In the genomic region with DNA sequence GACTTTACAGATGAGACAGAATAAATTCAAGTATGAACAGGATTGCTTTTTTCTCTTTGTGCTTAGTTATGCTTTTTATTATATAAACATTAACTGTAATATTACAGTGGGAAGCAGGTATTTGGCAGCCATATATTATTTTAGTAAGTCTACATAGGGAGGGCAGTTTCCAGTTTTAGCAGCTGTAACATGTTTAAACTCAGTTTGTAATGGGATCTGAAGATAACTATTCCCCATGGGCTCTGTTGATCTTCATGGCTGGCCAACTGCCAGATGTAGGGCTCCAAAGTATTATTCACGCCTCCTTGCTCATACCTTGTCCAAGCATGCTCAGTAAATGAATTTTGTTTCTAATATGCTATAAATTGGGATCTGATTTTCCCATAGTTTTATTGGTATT, we compare ENCODE assay signal across 8 cellular contexts.
A peak's percentile ranks its signal among the peaks of the same experiment; 100 is the strongest.
DNase-seq lines count a peak whose midpoint lies in the region; ATAC-seq and TF ChIP-seq lines count a peak whose summit lies in the region.

No MANE protein-coding gene starts in this region.

- peak overlapping the region; percentile 52 for H3K4me3 Mint-ChIP-seq in activated CD4-positive, alpha-beta T cell treated with anti-CD3 and anti-CD28 coated beads for 36 hours

- H3K4me3 ChIP-seq in fibroblast of the aortic adventitia (ENCODE audit: low read depth, low read length), result no peak overlapping the region

- peaks cover 3% of the 10 kb centered on the region for H3K9me3 Mint-ChIP-seq in activated CD4-positive, alpha-beta T cell treated with anti-CD3 and anti-CD28 coated beads for 36 hours (ENCODE audit: low read depth)

- H3K27me3 Mint-ChIP-seq in activated CD4-positive, alpha-beta T cell treated with anti-CD3 and anti-CD28 coated beads for 36 hours, result no peaks in the 10 kb centered on the region

- in situ Hi-C loops in SK-MEL-5 (cut with HindIII; ENCODE audit: low pct_unique_long_range_greater_than_20kb, low sequenced_read_pairs), result no loop called here

- no peak for ATAC-seq in activated CD4-positive, alpha-beta T cell treated with anti-CD3 and anti-CD28 coated beads for 36 hours
- peak; percentile 37 for ATAC-seq in sciatic nerve
- no peak for ATAC-seq in HG02884 (IDR thresholded peaks at IDR 0.05; ENCODE audit: unreplicated experiment)
- ATAC-seq in GM18498 (IDR thresholded peaks at IDR 0.05; ENCODE audit: unreplicated experiment), result no peak

- no peak for DNase-seq in activated CD4-positive, alpha-beta T cell treated with anti-CD3 and anti-CD28 coated beads for 36 hours
- DNase-seq in activated CD4-positive, alpha-beta T cell treated with anti-CD3 and anti-CD28 coated beads for 4 hours, result no peak
- DNase-seq in SK-MEL-5 (ENCODE audit: low read depth, low spot score), result peak; percentile 23
- peak; percentile 97 for DNase-seq in fibroblast of the aortic adventitia (ENCODE audit: low read depth)
- no peak for DNase-seq in sciatic nerve (ENCODE audit: low spot score)
- DNase-seq in GM10248 (ENCODE audit: extremely low spot score), result no peak

- CTCF ChIA-PET in activated CD4-positive, alpha-beta T cell treated with anti-CD3 and anti-CD28 coated beads for 36 hours (lab: Charles Lee), result interaction anchor here (0.5 to 1.1 kb wide), 3 partner anchors 20 to 330 kb away, joined by 3 read pairs; no protein-coding TSS in a partner anchor
- CTCF ChIA-PET in GM10248 (lab: Yijun Ruan, JAX), result no interaction called here

- intact Hi-C loops in activated CD4-positive, alpha-beta T cell treated with anti-CD3 and anti-CD28 coated beads for 36 hours (cut with DNase I, micrococcal nuclease), result loop anchor here in 1 of 2 experiments (2.0 to 10.0 kb wide), 3 partner anchors 21 to 161 kb away; no protein-coding TSS in a partner anchor
- intact Hi-C loops in sciatic nerve (cut with DNase I), result no loop called here

- H3K4me1 Mint-ChIP-seq in activated CD4-positive, alpha-beta T cell treated with anti-CD3 and anti-CD28 coated beads for 36 hours, result peaks cover 82% of the 10 kb centered on the region

- TF ChIP-seq CTCF in fibroblast of the aortic adventitia (IDR thresholded peaks at IDR 0.05; ENCODE audit: insufficient read depth, low read length), result no peak
- no peak for TF ChIP-seq CTCF in GM10248 (IDR thresholded peaks at IDR 0.05; ENCODE audit: control extremely low read depth, extremely low read depth, low read depth, missing control alignments)

- POLR2A ChIA-PET in activated CD4-positive, alpha-beta T cell treated with anti-CD3 and anti-CD28 coated beads for 36 hours (lab: Charles Lee), result no interaction called here
- POLR2A ChIA-PET in GM10248 (lab: Yijun Ruan, JAX), result no interaction called here

- peak overlapping the region; percentile 90 for H3K27ac Mint-ChIP-seq in activated CD4-positive, alpha-beta T cell treated with anti-CD3 and anti-CD28 coated beads for 36 hours

- peaks cover 91% of the 10 kb centered on the region for H3K36me3 Mint-ChIP-seq in activated CD4-positive, alpha-beta T cell treated with anti-CD3 and anti-CD28 coated beads for 36 hours (ENCODE audit: low read depth)

Comparison
In these comparisons a context has a peak if more than half of its experiments do, and no peak if none do; other contexts are left out.
1. DNase-seq: peak in SK-MEL-5 (single experiment) and fibroblast of the aortic adventitia (single experiment); none in activated CD4-positive, alpha-beta T cell treated with anti-CD3 and anti-CD28 coated beads for 36 hours (single experiment), activated CD4-positive, alpha-beta T cell treated with anti-CD3 and anti-CD28 coated beads for 4 hours (0 of 2), sciatic nerve (single experiment) and GM10248 (single experiment).